In the genomic region with DNA sequence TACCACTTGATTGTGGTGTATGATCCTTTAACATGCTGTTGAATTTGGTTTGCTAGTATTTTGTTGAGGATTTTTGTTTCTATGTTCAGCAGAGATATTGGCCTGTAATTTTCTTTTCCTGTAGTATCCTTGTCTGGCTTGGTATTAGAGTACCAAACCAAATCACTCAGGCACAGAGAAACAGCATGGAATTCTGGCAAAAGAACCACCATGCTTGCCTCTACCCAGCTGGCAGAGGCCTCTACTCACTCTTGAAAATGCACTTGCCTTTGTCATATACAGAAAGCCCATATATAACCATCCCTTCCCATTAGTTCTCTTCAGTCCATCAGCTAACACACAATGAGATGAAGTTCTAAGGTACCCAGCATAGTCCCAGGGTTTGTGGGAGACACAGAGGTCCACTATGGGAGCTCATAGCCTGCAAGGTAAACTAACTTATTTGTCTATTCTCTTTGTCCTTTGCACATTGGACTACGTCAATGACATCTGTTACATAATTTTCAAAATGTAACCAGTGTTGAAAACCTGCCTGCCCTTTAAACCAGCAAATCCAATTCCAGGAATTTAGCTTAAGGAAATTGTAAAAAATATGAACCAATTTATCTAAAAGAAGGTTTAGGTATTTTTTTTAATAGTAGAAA, we compare ENCODE assay signal across 24 cellular contexts.
"Had no signal": no experiment of that assay in that cellular context is flagged by ENCODE, and none has a peak within 500 bp of the region (broad histone marks: within the 10 kb centered on the region; RNA-seq: fewer than 3 reads in every experiment).

No MANE protein-coding gene starts in this region.

- H3K27me3 ChIP-seq: left lung, neural progenitor cell, neutrophil, ovary, right atrium auricular region, sigmoid colon, spleen, suprapubic skin, tibial artery, upper lobe of right lung had no signal

- H3K27ac ChIP-seq: left lung, neural progenitor cell, neutrophil, ovary, right atrium auricular region, sigmoid colon, spleen, suprapubic skin, thoracic aorta, tibial artery, upper lobe of right lung had no signal

- H3K4me1 ChIP-seq: left lung, right atrium auricular region, sigmoid colon, suprapubic skin, tibial artery had no signal

- ATAC-seq: left cardiac atrium; left lung; natural killer cell; stimulated activated effector memory CD8-positive, alpha-beta T cell treated with anti-CD3 and anti-CD28 coated beads, Interleukin-12 subunit alpha, Interleukin-12 subunit beta, amount 100 ng/mL, for 72 hours; upper lobe of right lung had no signal

- DNase-seq: hippocampal formation; kidney glomerular epithelial cell; left cardiac atrium; left lung; mesendoderm; naive B cell; natural killer cell; nephron progenitor cell; ovary; sigmoid colon; small intestine; spleen; stimulated activated CD4-positive, alpha-beta T cell treated with anti-CD3 and anti-CD28 coated beads, Interleukin-4, amount 100 ng/mL, for 24 hours; stimulated activated naive CD4-positive, alpha-beta T cell; tibial artery; trophoblast cell; upper lobe of right lung had no signal

- H3K36me3 ChIP-seq: left lung, neural progenitor cell, neutrophil, ovary, right atrium auricular region, sigmoid colon, spleen, suprapubic skin, thoracic aorta, tibial artery, upper lobe of right lung had no signal

- H3K9me3 ChIP-seq: left lung, neutrophil, ovary, right atrium auricular region, suprapubic skin, thoracic aorta, tibial artery, upper lobe of right lung had no signal

- H3K4me3 ChIP-seq: left lung, lung, neural progenitor cell, ovary, right atrium auricular region, sigmoid colon, spleen, suprapubic skin, thoracic aorta, tibial artery, upper lobe of right lung had no signal
